In the genomic region with DNA sequence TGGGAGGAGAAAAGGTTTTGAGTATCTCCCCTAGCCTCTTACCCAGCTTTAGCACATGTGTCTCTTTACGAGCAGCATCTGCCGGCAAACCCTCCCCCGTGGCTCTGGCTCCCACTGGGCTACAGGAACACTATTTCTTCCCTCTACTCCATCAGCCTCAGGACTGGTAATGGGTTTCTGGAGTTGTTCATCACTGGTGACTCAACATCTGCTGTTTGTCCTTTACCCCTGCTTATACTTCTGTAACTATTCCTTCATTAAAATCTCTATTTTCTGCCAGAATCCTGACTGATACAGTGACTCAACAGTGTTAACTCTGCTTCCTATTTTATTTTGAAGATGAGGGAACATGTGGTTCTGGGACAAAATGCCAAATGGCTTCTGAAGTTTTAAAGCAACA, we compare ENCODE assay signal across 1 cellular context.
A peak's percentile ranks its signal among the peaks of the same experiment; 100 is the strongest.
TF ChIP-seq lines count a peak whose summit lies in the region.

No MANE protein-coding gene starts in this region.

TF ChIP-seq in IMR-90, 13 proteins besides CTCF, POLR2A, EP300 and RAD21:
- TF ChIP-seq FOS (IDR thresholded peaks at IDR 0.05; ENCODE audit: low read depth, low read length) = peak; percentile 39; the same call in 1 of the 2 replicates
- TF ChIP-seq MAFK (IDR thresholded peaks at IDR 0.05; ENCODE audit: low read depth, low read length) = no peak
- TF ChIP-seq USF2 (IDR thresholded peaks at IDR 0.05; ENCODE audit: low read depth, low read length) = peak; percentile 14; the same call in 1 of the 2 replicates
